13 cellular contexts compared by ENCODE assay signal in genomic region chr7:105131033-105131656, GRCh38.
DNase-seq lines count a peak whose midpoint lies in the region; ATAC-seq, FAIRE-seq and TF ChIP-seq lines count a peak whose summit lies in the region.
"Had no signal": no experiment of that assay in that cellular context is flagged by ENCODE, and none has a peak within 500 bp of the region (broad histone marks: within the 10 kb centered on the region; RNA-seq: fewer than 3 reads in every experiment).

No MANE protein-coding gene starts in this region.

- peaks cover 13% of the 10 kb centered on the region for H3K4me1 ChIP-seq in smooth muscle cell (ENCODE audit: low read depth)
- H3K4me1 ChIP-seq: tibial artery had no signal

- H3K36me3 Mint-ChIP-seq in activated CD8-positive, alpha-beta memory T cell treated with anti-CD3 and anti-CD28 coated beads, Interleukin-2, amount 10 ng/mL, durations not matched to agents 7 days and 5 days, result peaks cover 8% of the 10 kb centered on the region

- no peaks in the 10 kb centered on the region for H3K36me3 ChIP-seq in smooth muscle cell (ENCODE audit: low read depth)

- no peaks in the 10 kb centered on the region for H3K9me3 ChIP-seq in smooth muscle cell (replicated peaks; ENCODE audit: low read depth)
- H3K9me3 ChIP-seq: tibial artery had no signal

- WGBS in smooth muscle cell (ENCODE audit: low lambda C conversion rate), result 71% methylated on average over 12 of the region's 12 CpGs

- no peaks in the 10 kb centered on the region for H3F3A ChIP-seq in smooth muscle cell (ENCODE audit: low read depth)

- H3K27me3 ChIP-seq in smooth muscle cell (ENCODE audit: low read depth), result no peaks in the 10 kb centered on the region
- H3K27me3 ChIP-seq: tibial artery had no signal

- no peak for FAIRE-seq in HTR-8/SVneo (lab: Jason Lieb, UNC)
- FAIRE-seq: endothelial cell of umbilical vein had no signal

- H3K27ac ChIP-seq in angular gyrus (ENCODE audit: low read depth, low read length) (peak overlapping the region; percentile 32), smooth muscle cell (ENCODE audit: low read depth) (peak overlapping the region; percentile 56)
- H3K27ac ChIP-seq: tibial artery had no signal

- H3K4me3 ChIP-seq in smooth muscle cell, result no peak overlapping the region
- H3K4me3 ChIP-seq: lung, tibial artery had no signal

- H2AFZ ChIP-seq in smooth muscle cell (ENCODE audit: low read depth), result no peak overlapping the region

- TF ChIP-seq CTCF in smooth muscle cell (IDR thresholded peaks at IDR 0.05; ENCODE audit: borderline replicate concordance, insufficient read depth, poor library complexity, severe bottlenecking), result no peak

- no peaks in the 10 kb centered on the region for H3K9me3 Mint-ChIP-seq in activated CD8-positive, alpha-beta memory T cell treated with anti-CD3 and anti-CD28 coated beads, Interleukin-2, amount 10 ng/mL, durations not matched to agents 7 days and 5 days (ENCODE audit: low read depth)
- H3K9me3 Mint-ChIP-seq: T-cell had no signal

- peaks cover 3% of the 10 kb centered on the region for H3K79me2 ChIP-seq in smooth muscle cell (ENCODE audit: low read depth)

- peak overlapping the region; percentile 74 for H3K27ac Mint-ChIP-seq in activated CD8-positive, alpha-beta memory T cell treated with anti-CD3 and anti-CD28 coated beads, Interleukin-2, amount 10 ng/mL, durations not matched to agents 7 days and 5 days

- H3K9ac ChIP-seq in smooth muscle cell (ENCODE audit: low read depth), result no peak overlapping the region

- peaks cover 69% of the 10 kb centered on the region for H4K20me1 ChIP-seq in smooth muscle cell (ENCODE audit: low read depth)

- CTCF ChIA-PET in activated CD8-positive, alpha-beta memory T cell treated with anti-CD3 and anti-CD28 coated beads, Interleukin-2, amount 10 ng/mL, durations not matched to agents 7 days and 5 days (lab: Charles Lee), result interaction anchor here (0.7 to 2.7 kb wide), 8 partner anchors 9 to 458 kb away, joined by 3 to 6 read pairs (median 3); partner anchors contain the start of gene RINT1

- ATAC-seq in activated CD8-positive, alpha-beta memory T cell treated with anti-CD3 and anti-CD28 coated beads, Interleukin-2, amount 10 ng/mL, durations not matched to agents 7 days and 5 days, result peak; percentile 86
- ATAC-seq in HG02885 (IDR thresholded peaks at IDR 0.05; ENCODE audit: poor library complexity, unreplicated experiment), result peak; percentile 87
- ATAC-seq: T-cell had no signal

- H3K4me3 Mint-ChIP-seq in activated CD8-positive, alpha-beta memory T cell treated with anti-CD3 and anti-CD28 coated beads, Interleukin-2, amount 10 ng/mL, durations not matched to agents 7 days and 5 days, result no peak overlapping the region
- H3K4me3 Mint-ChIP-seq: T-cell had no signal

- H3K27me3 Mint-ChIP-seq in activated CD8-positive, alpha-beta memory T cell treated with anti-CD3 and anti-CD28 coated beads, Interleukin-2, amount 10 ng/mL, durations not matched to agents 7 days and 5 days, result no peaks in the 10 kb centered on the region
- H3K27me3 Mint-ChIP-seq: T-cell had no signal

- no peak for DNase-seq in activated CD8-positive, alpha-beta memory T cell treated with anti-CD3 and anti-CD28 coated beads, Interleukin-2, amount 10 ng/mL, durations not matched to agents 7 days and 5 days
- DNase-seq in activated CD8-positive, alpha-beta memory T cell treated with anti-CD3 and anti-CD28 coated beads, Interleukin-2, amount 50 U/mL, for 4 hours, result no peak
- DNase-seq in smooth muscle cell (lab: John Stamatoyannopoulos, UW; ENCODE audit: unreplicated experiment) (no peak), HTR-8/SVneo (ENCODE audit: insufficient read length, low spot score) (no peak), NCI-H2227 treated with DMSO at 0.1 percent for 48 hours (lab: John Stamatoyannopoulos, UW) (no peak), GF-D8 (lab: John Stamatoyannopoulos, UW) (no peak)
- DNase-seq: NCI-H446 treated with DMSO at 0.1 percent for 48 hours, T-cell, tibial artery had no signal

- H3K4me2 ChIP-seq in smooth muscle cell, result peak overlapping the region; percentile 16

- peaks cover 29% of the 10 kb centered on the region for H3K4me1 Mint-ChIP-seq in activated CD8-positive, alpha-beta memory T cell treated with anti-CD3 and anti-CD28 coated beads, Interleukin-2, amount 10 ng/mL, durations not matched to agents 7 days and 5 days
